ENCODE assay signal across 1 cellular context in genomic region chr12:15819644-15820437, GRCh38.
TF ChIP-seq lines count a peak whose summit lies in the region.

No MANE protein-coding gene starts in this region.

TF ChIP-seq in HepG2, 621 proteins besides CTCF, POLR2A, EP300 and RAD21 (continued from another document):
- no peak for TF ChIP-seq SNAPC4 (CRISPR knock-in tag; IDR thresholded peaks at IDR 0.05)
- peak; percentile 93 for TF ChIP-seq GATAD2A (CRISPR knock-in tag; IDR thresholded peaks at IDR 0.05)
- TF ChIP-seq HDAC1 (CRISPR knock-in tag; IDR thresholded peaks at IDR 0.05) = peak; percentile 27; the same call in 1 of the 2 replicates
- TF ChIP-seq ZNF382 (CRISPR knock-in tag; IDR thresholded peaks at IDR 0.05; ENCODE audit: borderline replicate concordance) = no peak
- no peak for TF ChIP-seq PHB2 (IDR thresholded peaks at IDR 0.05; ENCODE audit: partially characterized antibody)
- TF ChIP-seq ZNF484 (CRISPR knock-in tag; IDR thresholded peaks at IDR 0.05; ENCODE audit: borderline replicate concordance, low read depth) = no peak
- peak; percentile 94 for TF ChIP-seq SOX5 (CRISPR knock-in tag; IDR thresholded peaks at IDR 0.05; ENCODE audit: borderline replicate concordance)
- TF ChIP-seq THRA (CRISPR knock-in tag; IDR thresholded peaks at IDR 0.05; ENCODE audit: borderline replicate concordance) = no peak
- peak; percentile 77; the same call in 1 of the 2 replicates for TF ChIP-seq RBAK (CRISPR knock-in tag; IDR thresholded peaks at IDR 0.05)
- no peak for TF ChIP-seq TEF (CRISPR knock-in tag; IDR thresholded peaks at IDR 0.05)
- no peak for TF ChIP-seq NPAS2 (CRISPR knock-in tag; IDR thresholded peaks at IDR 0.05; ENCODE audit: borderline replicate concordance)
- no peak for TF ChIP-seq TFAP4 (IDR thresholded peaks at IDR 0.05; ENCODE audit: borderline replicate concordance, low read depth)
- TF ChIP-seq ZNF337 (CRISPR knock-in tag; IDR thresholded peaks at IDR 0.05; ENCODE audit: borderline replicate concordance, low read depth) = no peak
- TF ChIP-seq HOXA9 (CRISPR knock-in tag; IDR thresholded peaks at IDR 0.05; ENCODE audit: borderline replicate concordance) = no peak
- TF ChIP-seq ZMAT5 (CRISPR knock-in tag; IDR thresholded peaks at IDR 0.05; ENCODE audit: borderline replicate concordance, low read depth) = no peak
- peak; percentile 17 for TF ChIP-seq TEAD3 (CRISPR knock-in tag; optimal IDR thresholded peaks at IDR 0.05; ENCODE audit: borderline replicate concordance)
- TF ChIP-seq NCOA2 (CRISPR knock-in tag; IDR thresholded peaks at IDR 0.05) = peak; percentile 77
- no peak for TF ChIP-seq ZNF180 (CRISPR knock-in tag; IDR thresholded peaks at IDR 0.05; ENCODE audit: borderline replicate concordance, low read depth)
- no peak; the same call in 1 of the 2 replicates for TF ChIP-seq FOSL2 (CRISPR knock-in tag; IDR thresholded peaks at IDR 0.05)
- TF ChIP-seq ZNF713 (CRISPR knock-in tag; IDR thresholded peaks at IDR 0.05) = no peak
- TF ChIP-seq IRX3 (CRISPR knock-in tag; IDR thresholded peaks at IDR 0.05; ENCODE audit: borderline replicate concordance, low read depth) = no peak
- TF ChIP-seq GFI1 (CRISPR knock-in tag; IDR thresholded peaks at IDR 0.05; ENCODE audit: borderline replicate concordance) = peak; percentile 55
- TF ChIP-seq, protein P1, sequence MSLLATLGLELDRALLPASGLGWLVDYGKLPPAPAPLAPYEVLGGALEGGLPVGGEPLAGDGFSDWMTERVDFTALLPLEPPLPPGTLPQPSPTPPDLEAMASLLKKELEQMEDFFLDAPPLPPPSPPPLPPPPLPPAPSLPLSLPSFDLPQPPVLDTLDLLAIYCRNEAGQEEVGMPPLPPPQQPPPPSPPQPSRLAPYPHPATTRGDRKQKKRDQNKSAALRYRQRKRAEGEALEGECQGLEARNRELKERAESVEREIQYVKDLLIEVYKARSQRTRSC (CRISPR knock-in tag; IDR thresholded peaks at IDR 0.05; ENCODE audit: low read depth) = no peak
- TF ChIP-seq FOXK2 (IDR thresholded peaks at IDR 0.05) = no peak
- no peak for TF ChIP-seq ZNF616 (CRISPR knock-in tag; IDR thresholded peaks at IDR 0.05; ENCODE audit: low read depth)
- peak; percentile 78 for TF ChIP-seq TBX2 (CRISPR knock-in tag; IDR thresholded peaks at IDR 0.05; ENCODE audit: borderline replicate concordance)
